ENCODE assay signal across 14 cellular contexts in the genomic region with DNA sequence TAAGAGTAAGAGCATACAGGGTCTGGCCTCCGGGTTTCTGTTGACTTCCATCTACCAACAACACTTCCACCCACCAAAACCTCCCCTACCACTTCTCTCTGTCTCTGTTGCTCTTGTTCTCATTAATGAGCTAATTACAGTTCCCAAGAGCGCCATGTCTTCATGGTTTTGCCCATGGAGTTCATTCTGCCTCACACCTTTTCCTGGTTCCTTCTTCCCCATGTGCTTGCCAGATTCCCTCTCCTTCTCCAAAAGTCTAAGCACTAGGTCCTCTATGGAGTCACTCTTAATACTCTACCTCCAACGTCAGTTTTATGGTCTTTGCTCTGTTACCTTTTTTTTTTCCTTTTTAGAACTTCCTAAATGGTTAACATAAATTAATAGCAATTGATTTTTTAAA.
"Had no signal": no experiment of that assay in that cellular context is flagged by ENCODE, and none has a peak within 500 bp of the region (broad histone marks: within the 10 kb centered on the region; RNA-seq: fewer than 3 reads in every experiment).

No MANE protein-coding gene starts in this region.

- H3K9me3 ChIP-seq: thyroid gland, vagina had no signal

- ATAC-seq: activated CD8-positive, alpha-beta T cell treated with anti-CD3 and anti-CD28 coated beads, Interleukin-2, amount 10 ng/mL, durations not matched to agents 7 days and 5 days had no signal

- H3K36me3 ChIP-seq: thyroid gland, vagina had no signal

- H3K4me3 ChIP-seq: lung, thyroid gland, vagina had no signal

- H3K4me1 ChIP-seq: thyroid gland, vagina had no signal

- DNase-seq: activated CD4-positive, CD25-positive, alpha-beta regulatory T cell; activated CD8-positive, alpha-beta memory T cell treated with anti-CD3 and anti-CD28 coated beads, Interleukin-2, amount 50 U/mL, for 4 hours; activated CD8-positive, alpha-beta T cell treated with anti-CD3 and anti-CD28 coated beads, Interleukin-2, amount 10 ng/mL, durations not matched to agents 7 days and 5 days; activated effector memory CD4-positive, alpha-beta T cell treated with anti-CD3 and anti-CD28 coated beads, Interleukin-2, amount 50 U/mL, for 16 hours; activated T-cell treated with anti-CD3 and anti-CD28 coated beads, Interleukin-2, amount 50 U/mL, for 48 hours; effector CD8-positive, alpha-beta T cell; left cardiac atrium; natural killer cell; posterior cingulate gyrus; stimulated activated CD4-positive, alpha-beta T cell treated with anti-CD3 and anti-CD28 coated beads, Interleukin-2, amount 100 ng/mL, for 48 hours; stimulated activated naive B cell treated with anti-CD40 and anti-IgM and Interleukin-4, amounts not matched to agents 10 μg/mL and 1 μg/mL and 100 μg/mL, for 72 hours; thyroid gland had no signal

- H3K27ac ChIP-seq: thyroid gland, vagina had no signal

- H3K27me3 ChIP-seq: thyroid gland, vagina had no signal
